8 cellular contexts compared by ENCODE assay signal in the genomic region with DNA sequence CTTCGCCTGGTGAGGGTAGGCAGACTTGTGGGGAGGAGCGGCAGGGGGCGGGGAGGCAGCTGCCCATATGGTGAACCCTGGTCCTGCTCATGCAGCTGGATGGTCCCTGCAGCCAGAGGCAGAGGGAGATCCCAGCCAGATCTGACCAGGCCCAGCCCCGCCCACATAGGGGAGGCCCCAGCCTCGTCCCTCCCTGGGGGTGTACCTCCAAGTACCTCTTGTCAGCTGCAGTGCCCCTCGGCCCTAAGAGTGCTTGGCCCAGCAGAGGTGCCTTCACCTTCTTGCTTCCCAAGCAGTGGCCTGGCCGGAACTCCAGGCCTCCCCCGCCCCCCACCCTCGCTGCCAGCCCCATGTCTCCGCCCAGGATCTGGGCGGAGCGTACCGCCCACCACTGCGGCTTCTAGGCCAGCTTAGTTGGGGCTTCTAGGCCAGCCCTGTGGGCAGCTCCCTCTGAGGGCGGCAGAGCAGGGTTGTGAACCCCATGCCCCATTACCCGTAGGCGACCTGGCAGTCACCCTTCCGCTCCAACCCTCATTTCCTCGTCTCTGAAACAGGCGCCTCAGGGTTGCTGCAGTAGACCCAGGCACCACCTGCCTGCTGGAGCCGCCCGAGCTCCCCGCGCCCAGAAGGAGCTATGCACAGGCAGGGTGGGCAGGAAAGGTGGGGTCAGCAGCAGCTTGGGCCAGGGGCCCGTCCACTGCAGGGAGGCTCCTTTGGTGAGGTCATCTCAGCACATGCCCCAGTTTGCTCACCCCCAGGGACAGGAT. TPM values are rescaled to one million over a fixed set of nuclear protein-coding genes. Genes with fewer than 3 reads are reported as not detected.
A peak's percentile ranks its signal among the peaks of the same experiment; 100 is the strongest.
DNase-seq lines count a peak whose midpoint lies in the region; ATAC-seq and TF ChIP-seq lines count a peak whose summit lies in the region.

A gene with protein sequence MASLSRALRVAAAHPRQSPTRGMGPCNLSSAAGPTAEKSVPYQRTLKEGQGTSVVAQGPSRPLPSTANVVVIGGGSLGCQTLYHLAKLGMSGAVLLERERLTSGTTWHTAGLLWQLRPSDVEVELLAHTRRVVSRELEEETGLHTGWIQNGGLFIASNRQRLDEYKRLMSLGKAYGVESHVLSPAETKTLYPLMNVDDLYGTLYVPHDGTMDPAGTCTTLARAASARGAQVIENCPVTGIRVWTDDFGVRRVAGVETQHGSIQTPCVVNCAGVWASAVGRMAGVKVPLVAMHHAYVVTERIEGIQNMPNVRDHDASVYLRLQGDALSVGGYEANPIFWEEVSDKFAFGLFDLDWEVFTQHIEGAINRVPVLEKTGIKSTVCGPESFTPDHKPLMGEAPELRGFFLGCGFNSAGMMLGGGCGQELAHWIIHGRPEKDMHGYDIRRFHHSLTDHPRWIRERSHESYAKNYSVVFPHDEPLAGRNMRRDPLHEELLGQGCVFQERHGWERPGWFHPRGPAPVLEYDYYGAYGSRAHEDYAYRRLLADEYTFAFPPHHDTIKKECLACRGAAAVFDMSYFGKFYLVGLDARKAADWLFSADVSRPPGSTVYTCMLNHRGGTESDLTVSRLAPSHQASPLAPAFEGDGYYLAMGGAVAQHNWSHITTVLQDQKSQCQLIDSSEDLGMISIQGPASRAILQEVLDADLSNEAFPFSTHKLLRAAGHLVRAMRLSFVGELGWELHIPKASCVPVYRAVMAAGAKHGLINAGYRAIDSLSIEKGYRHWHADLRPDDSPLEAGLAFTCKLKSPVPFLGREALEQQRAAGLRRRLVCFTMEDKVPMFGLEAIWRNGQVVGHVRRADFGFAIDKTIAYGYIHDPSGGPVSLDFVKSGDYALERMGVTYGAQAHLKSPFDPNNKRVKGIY (minus strand): TSS at position 314 of the 767 bp plus-strand sequence. CDS start 4,179 bp downstream, outside the sequence.

- no peak for TF ChIP-seq CTCF in Panc1 (IDR thresholded peaks at IDR 0.05)
- TF ChIP-seq CTCF in gastrocnemius medialis (IDR thresholded peaks at IDR 0.05 in 4 of 5, conservative IDR thresholded peaks at IDR 0.05 in 1 of 5) = no peak

- H3K4me1 ChIP-seq in Panc1 (ENCODE audit: control insufficient read depth, insufficient read depth, low read length) (no peaks in the 10 kb centered on the region), iPS DF 6.9 (ENCODE audit: control insufficient read depth, insufficient read depth, low read length) (peaks cover 13% of the 10 kb centered on the region), gastrocnemius medialis (peaks cover 6 to 8% of the 10 kb centered on the region in 2 donors)

- no peaks in the 10 kb centered on the region for H3K9me3 ChIP-seq in Panc1 (ENCODE audit: control insufficient read depth, insufficient read depth, low read depth, low read length)
- H3K9me3 ChIP-seq in iPS DF 6.9 (ENCODE audit: control insufficient read depth, insufficient read depth, low read length) = no peaks in the 10 kb centered on the region
- H3K9me3 ChIP-seq in gastrocnemius medialis = no peaks in the 10 kb centered on the region

- ATAC-seq in Panc1 (peak; percentile 65), gastrocnemius medialis (peak; percentile 55 to 66), HG03520 (IDR thresholded peaks at IDR 0.05; ENCODE audit: unreplicated experiment) (no peak)

- H3K27ac ChIP-seq in Panc1 (ENCODE audit: low read length) = no peak within 1 kb of the TSS
- no peak within 1 kb of the TSS for H3K27ac ChIP-seq in iPS DF 6.9 (ENCODE audit: low read length)
- H3K27ac ChIP-seq in gastrocnemius medialis = peak within 1 kb of the TSS in 1 of 4 donors; percentile 26

- no CpG with 5 or more reads among the region's 25 CpGs for WGBS in iPS DF 6.9 (ENCODE audit: insufficient coverage, insufficient read length)

- no peaks in the 10 kb centered on the region for H3K27me3 ChIP-seq in Panc1 (ENCODE audit: control insufficient read depth, insufficient read depth, low read length)
- no peaks in the 10 kb centered on the region for H3K27me3 ChIP-seq in iPS DF 6.9 (ENCODE audit: control insufficient read depth, insufficient read depth, low read length)
- H3K27me3 ChIP-seq in gastrocnemius medialis = no peaks in the 10 kb centered on the region

- intact Hi-C loops in Panc1 (cut with micrococcal nuclease; ENCODE audit: unreplicated experiment) (no loop called here), gastrocnemius medialis (cut with DNase I; ENCODE audit: low total_unique reads) (no loop called here)

- no peaks in the 10 kb centered on the region for H3K36me3 ChIP-seq in Panc1 (ENCODE audit: control insufficient read depth, insufficient read depth, low read length)
- H3K36me3 ChIP-seq in iPS DF 6.9 (ENCODE audit: control insufficient read depth, insufficient read depth, low read length) = no peaks in the 10 kb centered on the region
- H3K36me3 ChIP-seq in gastrocnemius medialis = no peaks in the 10 kb centered on the region

- CTCF ChIA-PET in Panc1 (lab: Charles Lee) = no interaction called here

- POLR2A ChIA-PET in Panc1 (lab: Charles Lee) = no interaction called here

- no TSS peak for BruUV-seq in Panc1 (replicated peaks; lab: Mats Ljungman, UMichigan)

- H3K4me3 ChIP-seq in Panc1 (ENCODE audit: low read depth in 2 of 2, low read length in 2 of 2) = peak within 1 kb of the TSS; percentile 15 to 33; a peak in 3 of 4 replicates
- peak within 1 kb of the TSS; percentile 5; the same call in 1 of the 2 replicates for H3K4me3 ChIP-seq in iPS DF 6.9 (ENCODE audit: low read length)
- peak within 1 kb of the TSS in 3 of 4 donors; percentile 32 to 40 (median 34) for H3K4me3 ChIP-seq in gastrocnemius medialis

- DNase-seq in A172 (ENCODE audit: low spot score) = no peak
- DNase-seq in GM19238 (ENCODE audit: insufficient read length, low spot score) = peak; percentile 63
- no peak for DNase-seq in Panc1 (ENCODE audit: low read depth, low spot score)
- DNase-seq in amniotic epithelial cell (ENCODE audit: low read depth) = peak; percentile 44
- DNase-seq in iPS DF 6.9 (ENCODE audit: low read depth, low spot score) = no peak
- DNase-seq in gastrocnemius medialis = peak in 1 of 2 donors; percentile 25
- no peak for DNase-seq in DMS114 treated with DMSO at 0.1 percent for 48 hours (lab: John Stamatoyannopoulos, UW; ENCODE audit: unreplicated experiment)

- no peak for TF ChIP-seq POLR2A in gastrocnemius medialis (IDR thresholded peaks at IDR 0.05)

- in situ Hi-C loops in Panc1 (cut with HindIII; ENCODE audit: low pct_unique_long_range_greater_than_20kb, low sequenced_read_pairs) (no loop called here), gastrocnemius medialis (cut with MboI; ENCODE audit: low sequenced_read_pairs in 4 of 4) (loop anchor here in 2 of 4 donors (25.0 kb wide), 1 partner anchor 201 kb away; a partner anchor contains a TSS)

RNA-seq across cellular contexts. Expression of the gene that starts here (rescaled TPM):
- 30.5 and 31.0 TPM in 2 replicates for total RNA-seq in A172 (2014; rRNA removed; shearing (Covaris generic))
- total RNA-seq in Panc1 (2021; ENCODE audit: unreplicated experiment) (0.13 TPM), gastrocnemius medialis (1 to 10 TPM in 1 of 4 donors, under 1 TPM in 3; 0.39 to 2.9 (median 0.59) TPM)
- polyA plus RNA-seq in Panc1 (2012; ENCODE audit: insufficient read length) = 0.56 TPM

Comparison
In these comparisons a context has a peak if more than half of its experiments do, and no peak if none do; other contexts are left out.
1. Peak in ATAC-seq and H3K4me3 ChIP-seq in Panc1; RNA of the gene not detected or under 1 TPM.
2. DNase-seq: peak in GM19238 (single experiment) and amniotic epithelial cell (single experiment); none in A172 (single experiment), Panc1 (single experiment), iPS DF 6.9 (single experiment) and DMS114 treated with DMSO at 0.1 percent for 48 hours (single experiment).
3. Peak in every context shown above with its lines, with median percentiles within 50 percentile points of each other: H3K4me3 ChIP-seq.